Comparison of ENCODE assay signal across 9 cellular contexts in genomic region chr1:54376085-54377039, GRCh38. TPM values are rescaled to one million over a fixed set of nuclear protein-coding genes. Genes with fewer than 3 reads are reported as not detected.
DNase-seq lines count a peak whose midpoint lies in the region; ATAC-seq, FAIRE-seq and TF ChIP-seq lines count a peak whose summit lies in the region.
"Had no signal": no experiment of that assay in that cellular context is flagged by ENCODE, and none has a peak within 500 bp of the region (broad histone marks: within the 10 kb centered on the region; RNA-seq: fewer than 3 reads in every experiment).

No MANE protein-coding gene starts in this region.

- 88 to 93% methylated on average over 10 of the region's 10 CpGs for WGBS in aorta, 2 donors

- intact Hi-C loops in kidney (cut with DNase I): no loop called here
- intact Hi-C loops in aorta (cut with DNase I): no loop called here

- no peak for TF ChIP-seq CTCF in GM13977 (IDR thresholded peaks at IDR 0.05; ENCODE audit: extremely low read depth, insufficient read depth, missing control alignments)
- TF ChIP-seq CTCF in kidney (IDR thresholded peaks at IDR 0.05; ENCODE audit: borderline replicate concordance, extremely low read depth, insufficient read depth): no peak

- H3K9me3 ChIP-seq in kidney (ENCODE audit: control insufficient read depth in 1 of 2, low read length in 2 of 2) (no peaks in the 10 kb centered on the region), aorta (ENCODE audit: control insufficient read depth, low read length) (no peaks in the 10 kb centered on the region)

- no peaks in the 10 kb centered on the region for H3K9me3 Mint-ChIP-seq in effector memory CD8-positive, alpha-beta T cell

- ATAC-seq in GM21367 (IDR thresholded peaks at IDR 0.05; ENCODE audit: unreplicated experiment) (peak; percentile 37), HG03558 (IDR thresholded peaks at IDR 0.05; ENCODE audit: extremely low read depth, unreplicated experiment) (peak; percentile 33), aorta (ENCODE audit: low FRiP score) (no peak)
- ATAC-seq in effector memory CD8-positive, alpha-beta T cell (replicated peaks): no peak

- H3K36me3 Mint-ChIP-seq in effector memory CD8-positive, alpha-beta T cell (ENCODE audit: insufficient read depth): peaks cover 14% of the 10 kb centered on the region

- H3K4me1 ChIP-seq in kidney (ENCODE audit: control insufficient read depth in 1 of 2, insufficient read depth in 1 of 2, low read depth in 1 of 2, low read length in 2 of 2): peaks cover 34 to 41% of the 10 kb centered on the region in 2 donors
- no peaks in the 10 kb centered on the region for H3K4me1 ChIP-seq in aorta (ENCODE audit: control insufficient read depth in 1 of 2, insufficient read depth in 2 of 2, low read length in 2 of 2)

- peak overlapping the region; percentile 7 to 41 for H3K4me3 Mint-ChIP-seq in effector memory CD8-positive, alpha-beta T cell

- H3K4me1 Mint-ChIP-seq in effector memory CD8-positive, alpha-beta T cell (ENCODE audit: low read depth in 2 of 2): peaks cover 67 to 78% of the 10 kb centered on the region in 2 donors

- no peaks in the 10 kb centered on the region for H3K27me3 ChIP-seq in aorta (ENCODE audit: control insufficient read depth in 1 of 2, insufficient read depth in 2 of 2, low read length in 1 of 2)

- FAIRE-seq in kidney (lab: Jason Lieb, UNC): no peak

- peak; percentile 86 for DNase-seq in GM13977 (ENCODE audit: low spot score)
- DNase-seq in effector memory CD8-positive, alpha-beta T cell: no peak
- no peak for DNase-seq in kidney
- no peak for DNase-seq in cerebellar nuclear complex (lab: John Stamatoyannopoulos, UW)
- DNase-seq in aorta: no peak
- DNase-seq in NCI-H1694 treated with DMSO at 0.1 percent for 48 hours (lab: John Stamatoyannopoulos, UW): no peak

- H3K9ac ChIP-seq in kidney (ENCODE audit: low read length in 2 of 2): peak overlapping the region in 1 of 2 donors; percentile 34

- in situ Hi-C loops in GM13977 (cut with MboI; ENCODE audit: low pct_unique_long_range_greater_than_20kb, low sequenced_read_pairs, unreplicated experiment): no loop called here

- H3K27ac ChIP-seq in kidney (ENCODE audit: low read depth in 2 of 2, low read length in 2 of 2) (peak overlapping the region in 1 of 2 donors; percentile 3), aorta (ENCODE audit: low read depth in 1 of 2, low read length in 2 of 2) (no peak overlapping the region)
- H3K27ac ChIP-seq: epithelial cell of prostate had no signal

- H3K36me3 ChIP-seq in kidney (ENCODE audit: control insufficient read depth in 1 of 2, insufficient read depth in 2 of 2, low read length in 2 of 2) (peaks cover 0 to 7% of the 10 kb centered on the region in 2 donors), aorta (ENCODE audit: control insufficient read depth in 1 of 2, insufficient read depth in 2 of 2, low read length in 1 of 2) (no peaks in the 10 kb centered on the region)

- H3K27me3 Mint-ChIP-seq in effector memory CD8-positive, alpha-beta T cell: no peaks in the 10 kb centered on the region

- peak overlapping the region; percentile 83 for H3K27ac Mint-ChIP-seq in effector memory CD8-positive, alpha-beta T cell

- H3K4me3 ChIP-seq in kidney (ENCODE audit: low read length in 2 of 2) (no peak overlapping the region), aorta (ENCODE audit: low read length in 2 of 2) (no peak overlapping the region)

RNA-seq across cellular contexts. Expression of gene SSBP3, which starts 29.8 kb away (rescaled TPM):
- total RNA-seq in kidney (49.6 TPM), aorta (10 to 100 TPM; 73.8 to 83.4 TPM)
- polyA plus RNA-seq in kidney (ENCODE audit: insufficient read depth, low read depth, low replicate concordance) (33.3 TPM), aorta (10 to 100 TPM; 43.7 to 57.7 TPM)

Comparison
In these comparisons a context has a peak if more than half of its experiments do, and no peak if none do; other contexts are left out.
1. ATAC-seq: peak in GM21367 (single experiment) and HG03558 (single experiment); none in effector memory CD8-positive, alpha-beta T cell (single experiment) and aorta (single experiment).